ENCODE assay signal across 8 cellular contexts in genomic region chr1:39691383-39692151, GRCh38. TPM values are rescaled to one million over a fixed set of nuclear protein-coding genes. Genes with fewer than 3 reads are reported as not detected.
DNase-seq lines count a peak whose midpoint lies in the region; ATAC-seq and TF ChIP-seq lines count a peak whose summit lies in the region.

HPCAL4 (minus strand) TSS chr1:39691433; CDS start chr1:39684603, 6,830 bp downstream.

- TF ChIP-seq CTCF in body of pancreas (IDR thresholded peaks at IDR 0.05) (no peak), gastrocnemius medialis (IDR thresholded peaks at IDR 0.05 in 4 of 5, conservative IDR thresholded peaks at IDR 0.05 in 1 of 5) (no peak)

- in situ Hi-C loops in gastrocnemius medialis (cut with MboI; ENCODE audit: low sequenced_read_pairs in 4 of 4), result no loop called here

- peaks cover 29% of the 10 kb centered on the region for H3K4me1 ChIP-seq in body of pancreas
- peaks cover 5% of the 10 kb centered on the region; the same call in 1 of the 2 replicates for H3K4me1 ChIP-seq in iPS DF 6.9 (ENCODE audit: control insufficient read depth, insufficient read depth, low read length)
- H3K4me1 ChIP-seq in gastrocnemius medialis, result peaks cover 40 to 44% of the 10 kb centered on the region in 2 donors

- intact Hi-C loops in body of pancreas (cut with DNase I), result no loop called here
- intact Hi-C loops in gastrocnemius medialis (cut with DNase I; ENCODE audit: low total_unique reads), result loop anchor here (1.0 kb wide), 1 partner anchor 14 kb away; no protein-coding TSS in a partner anchor

- peak; percentile 74 for ATAC-seq in HG02840 (IDR thresholded peaks at IDR 0.05; ENCODE audit: low FRiP score, unreplicated experiment)
- ATAC-seq in body of pancreas, result peak; percentile 99
- peak; percentile 62 to 66 for ATAC-seq in gastrocnemius medialis

- H3K27ac ChIP-seq in body of pancreas (no peak within 1 kb of the TSS), iPS DF 6.9 (ENCODE audit: low read length) (no peak within 1 kb of the TSS), gastrocnemius medialis (peak within 1 kb of the TSS in 3 of 4 donors; percentile 39 to 99 (median 91))

- H3K9me3 ChIP-seq in body of pancreas (no peaks in the 10 kb centered on the region), iPS DF 6.9 (ENCODE audit: control insufficient read depth, insufficient read depth, low read length) (no peaks in the 10 kb centered on the region), gastrocnemius medialis (no peaks in the 10 kb centered on the region)

- WGBS in body of pancreas, 2 donors, result 0 to 3% methylated on average over 9 to 47 of the region's 47 CpGs
- WGBS in iPS DF 6.9 (ENCODE audit: insufficient coverage, insufficient read length), result no CpG with 5 or more reads among the region's 47 CpGs

- DNase-seq in GM04503 (ENCODE audit: low read depth), result peak; percentile 3
- peak; percentile 28 to 73 for DNase-seq in NCI-H187 (lab: John Stamatoyannopoulos, UW)
- DNase-seq in UCSD-AML1 (lab: John Stamatoyannopoulos, UW; ENCODE audit: unreplicated experiment), result peak; percentile 69
- DNase-seq in body of pancreas, result peak; percentile 96 to 98 (median 98)
- no peak for DNase-seq in iPS DF 6.9 (ENCODE audit: low read depth, low spot score)
- DNase-seq in gastrocnemius medialis, result peak; percentile 91 to 95
- DNase-seq in amniotic stem cell (lab: John Stamatoyannopoulos, UW), result no peak

- H3K4me3 ChIP-seq in body of pancreas (no peak within 1 kb of the TSS), iPS DF 6.9 (ENCODE audit: low read length) (peak within 1 kb of the TSS; percentile 15; the same call in 1 of the 2 replicates), gastrocnemius medialis (peak within 1 kb of the TSS; percentile 47 to 60 (median 51))

- H3K36me3 ChIP-seq in body of pancreas (replicated peaks in 1 of 2; ENCODE audit: insufficient read depth in 1 of 2, low read depth in 2 of 2), result no peaks in the 10 kb centered on the region
- no peaks in the 10 kb centered on the region for H3K36me3 ChIP-seq in iPS DF 6.9 (ENCODE audit: control insufficient read depth, insufficient read depth, low read length)
- no peaks in the 10 kb centered on the region for H3K36me3 ChIP-seq in gastrocnemius medialis

- no peaks in the 10 kb centered on the region for H3K27me3 ChIP-seq in body of pancreas
- H3K27me3 ChIP-seq in iPS DF 6.9 (ENCODE audit: control insufficient read depth, insufficient read depth, low read length), result peaks cover 78% of the 10 kb centered on the region
- peaks cover 0 to 3% (median 0%) of the 10 kb centered on the region in 3 donors for H3K27me3 ChIP-seq in gastrocnemius medialis

- TF ChIP-seq POLR2A in body of pancreas (IDR thresholded peaks at IDR 0.05) (peak; percentile 7 to 68 (median 60)), gastrocnemius medialis (IDR thresholded peaks at IDR 0.05) (peak; percentile 80 to 89)

RNA-seq across cellular contexts. Expression of gene HPCAL4, which starts in this region (rescaled TPM):
- total RNA-seq in body of pancreas (1 to 10 TPM in 1 of 2 donors, under 1 TPM in 1; 0.66 to 9.1 TPM), gastrocnemius medialis (1 to 10 TPM in 3 of 4 donors, under 1 TPM in 1; 0.92 to 9.0 (median 3.2) TPM)

Comparison
In these comparisons a context has a peak if more than half of its experiments do, and no peak if none do; other contexts are left out.
1. DNase-seq: peak in GM04503 (single experiment), NCI-H187 (2 of 2), UCSD-AML1 (single experiment), body of pancreas (4 of 4) and gastrocnemius medialis (2 of 2); none in iPS DF 6.9 (single experiment) and amniotic stem cell (single experiment).
2. H3K27ac ChIP-seq: peak in gastrocnemius medialis (3 of 4); none in body of pancreas (0 of 4) and iPS DF 6.9 (single experiment).
3. H3K4me3 ChIP-seq: peak in iPS DF 6.9 (single experiment) and gastrocnemius medialis (4 of 4); none in body of pancreas (0 of 2).
4. Peak in every context shown above with its lines, with median percentiles within 50 percentile points of each other: ATAC-seq.